Comparison of ENCODE assay signal across 8 cellular contexts in genomic region chr1:236451796-236452373, GRCh38. TPM values are rescaled to one million over a fixed set of nuclear protein-coding genes. Genes with fewer than 3 reads are reported as not detected.
DNase-seq lines count a peak whose midpoint lies in the region; FAIRE-seq and TF ChIP-seq lines count a peak whose summit lies in the region.

No MANE protein-coding gene starts in this region.

- no peaks in the 10 kb centered on the region for H3K27me3 ChIP-seq in testis

- H3K36me3 ChIP-seq in testis (ENCODE audit: low read depth, missing control alignments) = no peaks in the 10 kb centered on the region

- no peak overlapping the region for H3K4me3 Mint-ChIP-seq in immature natural killer cell

- intact Hi-C loops in testis (cut with DNase I; ENCODE audit: low total_unique reads) = no loop called here

- H3K27ac Mint-ChIP-seq in immature natural killer cell = peak overlapping the region in 1 of 6 donors; percentile 46

- H3K4me3 ChIP-seq in testis = no peak overlapping the region

- no peaks in the 10 kb centered on the region for H3K9me3 Mint-ChIP-seq in immature natural killer cell

- FAIRE-seq in GM18507 (lab: Jason Lieb, UNC) = peak; percentile 31

- TF ChIP-seq CTCF in testis (IDR thresholded peaks at IDR 0.05) = peak in 2 of 3 experiments; percentile 8 to 22

- H3K9me3 ChIP-seq in testis = no peaks in the 10 kb centered on the region

- no peak for TF ChIP-seq POLR2A in testis (IDR thresholded peaks at IDR 0.05)

- no peaks in the 10 kb centered on the region for H3K36me3 Mint-ChIP-seq in immature natural killer cell

- 76 to 85% methylated on average over 6 of the region's 6 CpGs for WGBS in testis, 2 donors

- DNase-seq in 8988T = peak; percentile 35
- DNase-seq in GM18507 (ENCODE audit: extremely low spot score, insufficient read length, low read depth) = no peak
- peak; percentile 45 for DNase-seq in NAMALWA (ENCODE audit: low spot score)
- DNase-seq in activated T-cell treated with anti-CD3 and anti-CD28 coated beads for 4 hours = peak; percentile 35
- DNase-seq in immature natural killer cell = peak; percentile 32 to 54 (median 42)
- peak; percentile 34 for DNase-seq in testis
- no peak for DNase-seq in dedifferentiated amniotic fluid mesenchymal stem cell (ENCODE audit: extremely low spot score)
- no peak for DNase-seq in NCI-H187 treated with DMSO at 0.1 percent for 48 hours (lab: John Stamatoyannopoulos, UW)

- peaks cover 0 to 2% of the 10 kb centered on the region in 2 donors for H3K4me1 Mint-ChIP-seq in immature natural killer cell

- H3K4me1 ChIP-seq in testis = no peaks in the 10 kb centered on the region

- no peak overlapping the region for H3K27ac ChIP-seq in testis

- peaks cover 0 to 2% (median 0%) of the 10 kb centered on the region in 3 donors for H3K27me3 Mint-ChIP-seq in immature natural killer cell (ENCODE audit: low read depth in 3 of 3)

RNA-seq across cellular contexts. Expression of gene EDARADD, which starts 57.8 kb away (rescaled TPM):
- polyA plus RNA-seq in immature natural killer cell = 1 to 10 TPM in 2 of 3 donors, not detected in 1; 5.2 to 5.8 TPM
- 1 to 10 TPM; 3.2 to 3.9 TPM for total RNA-seq in testis
- polyA plus RNA-seq in testis (ENCODE audit: insufficient read depth, low read depth, low replicate concordance) = 5.8 TPM

Comparison
In these comparisons a context has a peak if more than half of its experiments do, and no peak if none do; other contexts are left out.
1. DNase-seq: peak in 8988T (single experiment), NAMALWA (single experiment), activated T-cell treated with anti-CD3 and anti-CD28 coated beads for 4 hours (single experiment), immature natural killer cell (3 of 3) and testis (single experiment); none in GM18507 (single experiment), dedifferentiated amniotic fluid mesenchymal stem cell (single experiment) and NCI-H187 treated with DMSO at 0.1 percent for 48 hours (single experiment).